ENCODE assay signal across 1 cellular context in genomic region chr15:74954515-74954914, GRCh38.
TF ChIP-seq lines count a peak whose summit lies in the region.

No MANE protein-coding gene starts in this region.

TF ChIP-seq in K562, 482 proteins besides CTCF, POLR2A, EP300 and RAD21 (continued from another document and continues in another):
- no peak for TF ChIP-seq BRD9 (IDR thresholded peaks at IDR 0.05; ENCODE audit: low read depth, partially characterized antibody)
- no peak for TF ChIP-seq ELF1 (tag; IDR thresholded peaks at IDR 0.05)
- TF ChIP-seq MAFK (IDR thresholded peaks at IDR 0.05; ENCODE audit: low read length) = no peak; the same call in 1 of the 2 replicates
- TF ChIP-seq ATF1 (CRISPR knock-in tag; IDR thresholded peaks at IDR 0.05) = no peak
- TF ChIP-seq ATF1 (tag; IDR thresholded peaks at IDR 0.05) = peak; percentile 65
- TF ChIP-seq, protein P1, sequence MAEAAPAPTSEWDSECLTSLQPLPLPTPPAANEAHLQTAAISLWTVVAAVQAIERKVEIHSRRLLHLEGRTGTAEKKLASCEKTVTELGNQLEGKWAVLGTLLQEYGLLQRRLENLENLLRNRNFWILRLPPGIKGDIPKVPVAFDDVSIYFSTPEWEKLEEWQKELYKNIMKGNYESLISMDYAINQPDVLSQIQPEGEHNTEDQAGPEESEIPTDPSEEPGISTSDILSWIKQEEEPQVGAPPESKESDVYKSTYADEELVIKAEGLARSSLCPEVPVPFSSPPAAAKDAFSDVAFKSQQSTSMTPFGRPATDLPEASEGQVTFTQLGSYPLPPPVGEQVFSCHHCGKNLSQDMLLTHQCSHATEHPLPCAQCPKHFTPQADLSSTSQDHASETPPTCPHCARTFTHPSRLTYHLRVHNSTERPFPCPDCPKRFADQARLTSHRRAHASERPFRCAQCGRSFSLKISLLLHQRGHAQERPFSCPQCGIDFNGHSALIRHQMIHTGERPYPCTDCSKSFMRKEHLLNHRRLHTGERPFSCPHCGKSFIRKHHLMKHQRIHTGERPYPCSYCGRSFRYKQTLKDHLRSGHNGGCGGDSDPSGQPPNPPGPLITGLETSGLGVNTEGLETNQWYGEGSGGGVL (CRISPR knock-in tag; IDR thresholded peaks at IDR 0.05) = no peak
- no peak for TF ChIP-seq ZNF551 (CRISPR knock-in tag; IDR thresholded peaks at IDR 0.05)
- no peak for TF ChIP-seq HNRNPL (IDR thresholded peaks at IDR 0.05; ENCODE audit: low read depth, low read length)
- TF ChIP-seq ARID1B (IDR thresholded peaks at IDR 0.05) = peak; percentile 99
- TF ChIP-seq ZNF512 (tag; IDR thresholded peaks at IDR 0.05) = no peak
- no peak for TF ChIP-seq SNRNP70 (optimal IDR thresholded peaks at IDR 0.05; ENCODE audit: low read depth, low read length)
- no peak for TF ChIP-seq CEBPG (CRISPR knock-in tag; IDR thresholded peaks at IDR 0.05)
- no peak for TF ChIP-seq CEBPG (tag; conservative IDR thresholded peaks at IDR 0.05 in 1 of 2, IDR thresholded peaks at IDR 0.05 in 1 of 2)
- peak; percentile 95 for TF ChIP-seq NBN (IDR thresholded peaks at IDR 0.05; ENCODE audit: low read depth)
- no peak for TF ChIP-seq BRF1 (IDR thresholded peaks at IDR 0.05; ENCODE audit: borderline replicate concordance, extremely low read depth, insufficient read length)
- TF ChIP-seq, protein P2, sequence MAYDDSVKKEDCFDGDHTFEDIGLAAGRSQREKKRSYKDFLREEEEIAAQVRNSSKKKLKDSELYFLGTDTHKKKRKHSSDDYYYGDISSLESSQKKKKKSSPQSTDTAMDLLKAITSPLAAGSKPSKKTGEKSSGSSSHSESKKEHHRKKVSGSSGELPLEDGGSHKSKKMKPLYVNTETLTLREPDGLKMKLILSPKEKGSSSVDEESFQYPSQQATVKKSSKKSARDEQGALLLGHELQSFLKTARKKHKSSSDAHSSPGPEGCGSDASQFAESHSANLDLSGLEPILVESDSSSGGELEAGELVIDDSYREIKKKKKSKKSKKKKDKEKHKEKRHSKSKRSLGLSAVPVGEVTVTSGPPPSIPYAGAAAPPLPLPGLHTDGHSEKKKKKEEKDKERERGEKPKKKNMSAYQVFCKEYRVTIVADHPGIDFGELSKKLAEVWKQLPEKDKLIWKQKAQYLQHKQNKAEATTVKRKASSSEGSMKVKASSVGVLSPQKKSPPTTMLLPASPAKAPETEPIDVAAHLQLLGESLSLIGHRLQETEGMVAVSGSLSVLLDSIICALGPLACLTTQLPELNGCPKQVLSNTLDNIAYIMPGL (CRISPR knock-in tag; IDR thresholded peaks at IDR 0.05) = no peak
- TF ChIP-seq ZFP30 (CRISPR knock-in tag; IDR thresholded peaks at IDR 0.05; ENCODE audit: borderline replicate concordance) = no peak
- TF ChIP-seq CCAR2 (IDR thresholded peaks at IDR 0.05; ENCODE audit: low read depth, low read length) = no peak
- peak; percentile 80 for TF ChIP-seq CXXC5 (CRISPR knock-in tag; IDR thresholded peaks at IDR 0.05)
- TF ChIP-seq EHMT2 (IDR thresholded peaks at IDR 0.05) = no peak
- TF ChIP-seq ZZZ3 (IDR thresholded peaks at IDR 0.05) = no peak
- TF ChIP-seq, protein P3, sequence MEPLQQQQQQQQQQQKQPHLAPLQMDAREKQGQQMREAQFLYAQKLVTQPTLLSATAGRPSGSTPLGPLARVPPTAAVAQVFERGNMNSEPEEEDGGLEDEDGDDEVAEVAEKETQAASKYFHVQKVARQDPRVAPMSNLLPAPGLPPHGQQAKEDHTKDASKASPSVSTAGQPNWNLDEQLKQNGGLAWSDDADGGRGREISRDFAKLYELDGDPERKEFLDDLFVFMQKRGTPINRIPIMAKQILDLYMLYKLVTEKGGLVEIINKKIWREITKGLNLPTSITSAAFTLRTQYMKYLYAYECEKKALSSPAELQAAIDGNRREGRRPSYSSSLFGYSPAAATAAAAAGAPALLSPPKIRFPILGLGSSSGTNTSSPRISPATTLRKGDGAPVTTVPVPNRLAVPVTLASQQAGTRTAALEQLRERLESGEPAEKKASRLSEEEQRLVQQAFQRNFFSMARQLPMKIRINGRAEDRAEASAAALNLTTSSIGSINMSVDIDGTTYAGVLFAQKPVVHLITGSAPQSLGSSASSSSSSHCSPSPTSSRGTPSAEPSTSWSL (CRISPR knock-in tag; IDR thresholded peaks at IDR 0.05; ENCODE audit: borderline replicate concordance) = no peak
- TF ChIP-seq MTA3 (IDR thresholded peaks at IDR 0.05; ENCODE audit: borderline replicate concordance) = peak; percentile 87
- peak; percentile 93 for TF ChIP-seq ZNF197 (CRISPR knock-in tag; IDR thresholded peaks at IDR 0.05; ENCODE audit: low read depth)
- TF ChIP-seq HDAC1 (IDR thresholded peaks at IDR 0.05) = peak; percentile 96 to 99
- TF ChIP-seq, protein P4, sequence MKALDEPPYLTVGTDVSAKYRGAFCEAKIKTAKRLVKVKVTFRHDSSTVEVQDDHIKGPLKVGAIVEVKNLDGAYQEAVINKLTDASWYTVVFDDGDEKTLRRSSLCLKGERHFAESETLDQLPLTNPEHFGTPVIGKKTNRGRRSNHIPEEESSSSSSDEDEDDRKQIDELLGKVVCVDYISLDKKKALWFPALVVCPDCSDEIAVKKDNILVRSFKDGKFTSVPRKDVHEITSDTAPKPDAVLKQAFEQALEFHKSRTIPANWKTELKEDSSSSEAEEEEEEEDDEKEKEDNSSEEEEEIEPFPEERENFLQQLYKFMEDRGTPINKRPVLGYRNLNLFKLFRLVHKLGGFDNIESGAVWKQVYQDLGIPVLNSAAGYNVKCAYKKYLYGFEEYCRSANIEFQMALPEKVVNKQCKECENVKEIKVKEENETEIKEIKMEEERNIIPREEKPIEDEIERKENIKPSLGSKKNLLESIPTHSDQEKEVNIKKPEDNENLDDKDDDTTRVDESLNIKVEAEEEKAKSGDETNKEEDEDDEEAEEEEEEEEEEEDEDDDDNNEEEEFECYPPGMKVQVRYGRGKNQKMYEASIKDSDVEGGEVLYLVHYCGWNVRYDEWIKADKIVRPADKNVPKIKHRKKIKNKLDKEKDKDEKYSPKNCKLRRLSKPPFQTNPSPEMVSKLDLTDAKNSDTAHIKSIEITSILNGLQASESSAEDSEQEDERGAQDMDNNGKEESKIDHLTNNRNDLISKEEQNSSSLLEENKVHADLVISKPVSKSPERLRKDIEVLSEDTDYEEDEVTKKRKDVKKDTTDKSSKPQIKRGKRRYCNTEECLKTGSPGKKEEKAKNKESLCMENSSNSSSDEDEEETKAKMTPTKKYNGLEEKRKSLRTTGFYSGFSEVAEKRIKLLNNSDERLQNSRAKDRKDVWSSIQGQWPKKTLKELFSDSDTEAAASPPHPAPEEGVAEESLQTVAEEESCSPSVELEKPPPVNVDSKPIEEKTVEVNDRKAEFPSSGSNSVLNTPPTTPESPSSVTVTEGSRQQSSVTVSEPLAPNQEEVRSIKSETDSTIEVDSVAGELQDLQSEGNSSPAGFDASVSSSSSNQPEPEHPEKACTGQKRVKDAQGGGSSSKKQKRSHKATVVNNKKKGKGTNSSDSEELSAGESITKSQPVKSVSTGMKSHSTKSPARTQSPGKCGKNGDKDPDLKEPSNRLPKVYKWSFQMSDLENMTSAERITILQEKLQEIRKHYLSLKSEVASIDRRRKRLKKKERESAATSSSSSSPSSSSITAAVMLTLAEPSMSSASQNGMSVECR (CRISPR knock-in tag; IDR thresholded peaks at IDR 0.05) = no peak
- no peak for TF ChIP-seq RFX1 (IDR thresholded peaks at IDR 0.05)
- no peak for TF ChIP-seq REST (CRISPR knock-in tag; IDR thresholded peaks at IDR 0.05; ENCODE audit: low read depth)
- peak; percentile 88; the same call in 1 of the 2 replicates for TF ChIP-seq RUNX1 (IDR thresholded peaks at IDR 0.05; ENCODE audit: low read depth)
- peak; percentile 73; the same call in 1 of the 2 replicates for TF ChIP-seq ZNF133 (CRISPR knock-in tag; IDR thresholded peaks at IDR 0.05)
- TF ChIP-seq ZC3H4 (CRISPR knock-in tag; IDR thresholded peaks at IDR 0.05; ENCODE audit: borderline replicate concordance) = no peak
- TF ChIP-seq KDM1A (IDR thresholded peaks at IDR 0.05) = peak; percentile 100
- no peak for TF ChIP-seq TAF7 (tag; IDR thresholded peaks at IDR 0.05)
- TF ChIP-seq SMARCB1 (IDR thresholded peaks at IDR 0.05; ENCODE audit: insufficient read length, low read depth) = no peak
- TF ChIP-seq ZNF57 (CRISPR knock-in tag; IDR thresholded peaks at IDR 0.05) = 0 out of 2 replicates have a peak, but pooled peaks have one; percentile 22
- peak; percentile 49; the same call in 1 of the 2 replicates for TF ChIP-seq KLF1 (tag; IDR thresholded peaks at IDR 0.05)
- no peak for TF ChIP-seq MTF1 (CRISPR knock-in tag; IDR thresholded peaks at IDR 0.05; ENCODE audit: borderline replicate concordance)
- TF ChIP-seq CREM (IDR thresholded peaks at IDR 0.05; ENCODE audit: low read depth) = peak; percentile 75
- TF ChIP-seq FOXO4 (CRISPR knock-in tag; IDR thresholded peaks at IDR 0.05) = no peak
- TF ChIP-seq NFE2L1 (tag; IDR thresholded peaks at IDR 0.05; ENCODE audit: borderline replicate concordance, low read depth) = no peak
- peak; percentile 71; the same call in 1 of the 2 replicates for TF ChIP-seq TOE1 (IDR thresholded peaks at IDR 0.05; ENCODE audit: borderline replicate concordance)
- no peak for TF ChIP-seq TOE1 (CRISPR knock-in tag; IDR thresholded peaks at IDR 0.05; ENCODE audit: borderline replicate concordance, low read depth)
- peak; percentile 99 for TF ChIP-seq SMARCE1 (IDR thresholded peaks at IDR 0.05)
- TF ChIP-seq SAP30 (IDR thresholded peaks at IDR 0.05; ENCODE audit: borderline replicate concordance, insufficient read depth, low read depth, low read length, poor library complexity, severe bottlenecking) = no peak
- TF ChIP-seq NR2C1 (IDR thresholded peaks at IDR 0.05) = no peak; the same call in 1 of the 2 replicates
- peak; percentile 79 for TF ChIP-seq NR2C1 (tag; IDR thresholded peaks at IDR 0.05)
- no peak for TF ChIP-seq CHD4 (IDR thresholded peaks at IDR 0.05; ENCODE audit: insufficient read depth, insufficient replicate concordance, low read depth, low read length, poor library complexity, severe bottlenecking)
- no peak for TF ChIP-seq GTF2E2 (tag; IDR thresholded peaks at IDR 0.05)
- TF ChIP-seq DPF2 (IDR thresholded peaks at IDR 0.05) = peak; percentile 99
- TF ChIP-seq IRF2 (CRISPR knock-in tag; IDR thresholded peaks at IDR 0.05) = no peak
- no peak for TF ChIP-seq FOXP4 (CRISPR knock-in tag; IDR thresholded peaks at IDR 0.05; ENCODE audit: borderline replicate concordance)
